In the genomic region with DNA sequence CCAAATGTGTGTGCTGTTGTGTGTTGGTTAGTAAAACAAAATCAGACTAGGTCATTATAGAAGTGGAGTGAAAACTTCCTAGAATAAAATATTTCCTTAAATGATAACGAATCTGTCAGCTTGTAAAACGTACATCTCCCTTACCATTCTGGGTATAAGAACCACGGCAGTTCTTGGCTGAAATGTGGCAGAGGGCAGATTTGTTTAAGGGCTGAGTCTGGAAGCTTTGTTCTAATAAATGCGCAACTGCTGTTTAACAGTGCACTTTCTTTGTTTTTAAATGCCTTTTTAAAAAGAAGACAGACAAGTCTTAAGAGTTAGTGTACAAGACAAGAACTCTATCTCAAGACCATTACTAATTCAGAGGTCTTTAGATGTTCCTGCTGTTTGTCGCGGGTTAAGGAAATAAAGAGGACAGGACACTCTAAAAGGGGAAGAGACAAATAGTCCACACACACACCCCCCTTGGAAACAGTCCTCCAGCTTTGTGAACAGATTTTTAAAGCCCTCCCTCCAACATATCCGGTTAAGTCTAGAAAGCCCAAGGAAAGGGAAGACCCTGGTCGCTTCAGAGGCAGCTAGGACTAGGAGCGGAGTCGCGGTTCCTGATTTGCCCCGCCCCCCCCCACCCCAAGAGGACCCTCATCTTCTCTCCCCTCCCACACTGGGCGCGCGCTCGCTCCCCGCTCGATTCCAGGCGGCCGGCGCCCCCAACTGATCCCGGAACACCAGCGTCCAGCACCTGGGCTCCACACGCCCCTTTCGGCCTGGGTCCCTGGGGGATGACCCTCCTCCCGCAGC, we compare ENCODE assay signal across 8 cellular contexts. TPM values are rescaled to one million over a fixed set of nuclear protein-coding genes. Genes with fewer than 3 reads are reported as not detected.
DNase-seq lines count a peak whose midpoint lies in the region; ATAC-seq lines count a peak whose summit lies in the region.

No MANE protein-coding gene starts in this region.

- peak overlapping the region; percentile 91 for H3K4me3 ChIP-seq in neuron (ENCODE audit: low read length)

- H3K9me3 Mint-ChIP-seq in activated T-cell treated with anti-CD3 and anti-CD28 coated beads, Interleukin-2, amount 50 U/mL, for 24 hours: no peaks in the 10 kb centered on the region
- H3K9me3 Mint-ChIP-seq in activated T-helper 17 cell treated with anti-CD3 and anti-CD28 coated beads, Interleukin-2, amount 50 U/mL, for 72 hours: no peaks in the 10 kb centered on the region

- H2AFZ ChIP-seq in neuron (ENCODE audit: low read depth, low read length): peak overlapping the region; percentile 13

- no peaks in the 10 kb centered on the region for H3K27me3 Mint-ChIP-seq in activated T-cell treated with anti-CD3 and anti-CD28 coated beads, Interleukin-2, amount 50 U/mL, for 24 hours
- no peaks in the 10 kb centered on the region for H3K27me3 Mint-ChIP-seq in activated T-helper 17 cell treated with anti-CD3 and anti-CD28 coated beads, Interleukin-2, amount 50 U/mL, for 72 hours

- no peaks in the 10 kb centered on the region for H3K27me3 ChIP-seq in neuron (ENCODE audit: insufficient read depth, low read length)

- H3K36me3 ChIP-seq in neuron (ENCODE audit: insufficient read depth, low read length): peaks cover 30% of the 10 kb centered on the region

- peak; percentile 30 for ATAC-seq in HG02885 (IDR thresholded peaks at IDR 0.05; ENCODE audit: poor library complexity, unreplicated experiment)
- ATAC-seq in activated T-helper 17 cell treated with anti-CD3 and anti-CD28 coated beads, Interleukin-2, amount 50 U/mL, for 72 hours (replicated peaks): peak; percentile 8

- peak overlapping the region; percentile 94 for H3K27ac Mint-ChIP-seq in activated T-cell treated with anti-CD3 and anti-CD28 coated beads, Interleukin-2, amount 50 U/mL, for 24 hours
- peak overlapping the region; percentile 96 for H3K27ac Mint-ChIP-seq in activated T-helper 17 cell treated with anti-CD3 and anti-CD28 coated beads, Interleukin-2, amount 50 U/mL, for 72 hours

- peaks cover 11% of the 10 kb centered on the region for H3K9me3 ChIP-seq in neuron (ENCODE audit: low read length)

- H3K4me3 Mint-ChIP-seq in activated T-cell treated with anti-CD3 and anti-CD28 coated beads, Interleukin-2, amount 50 U/mL, for 24 hours: peak overlapping the region; percentile 89
- H3K4me3 Mint-ChIP-seq in activated T-helper 17 cell treated with anti-CD3 and anti-CD28 coated beads, Interleukin-2, amount 50 U/mL, for 72 hours: peak overlapping the region; percentile 93

- H3K4me1 ChIP-seq in neuron (ENCODE audit: insufficient read depth, low read length): peaks cover 13% of the 10 kb centered on the region

- peaks cover 50% of the 10 kb centered on the region for H3K4me1 Mint-ChIP-seq in activated T-cell treated with anti-CD3 and anti-CD28 coated beads, Interleukin-2, amount 50 U/mL, for 24 hours (ENCODE audit: low read depth)
- peaks cover 29% of the 10 kb centered on the region for H3K4me1 Mint-ChIP-seq in activated T-helper 17 cell treated with anti-CD3 and anti-CD28 coated beads, Interleukin-2, amount 50 U/mL, for 72 hours

- peaks cover 50% of the 10 kb centered on the region for H3K36me3 Mint-ChIP-seq in activated T-cell treated with anti-CD3 and anti-CD28 coated beads, Interleukin-2, amount 50 U/mL, for 24 hours (ENCODE audit: low read depth)
- peaks cover 51% of the 10 kb centered on the region for H3K36me3 Mint-ChIP-seq in activated T-helper 17 cell treated with anti-CD3 and anti-CD28 coated beads, Interleukin-2, amount 50 U/mL, for 72 hours (ENCODE audit: low read depth)

- no peak for DNase-seq in activated T-cell treated with anti-CD3 and anti-CD28 coated beads, Interleukin-2, amount 50 U/mL, for 24 hours
- DNase-seq in activated T-cell treated with anti-CD3 and anti-CD28 coated beads, Interleukin-2, amount 50 U/mL, for 48 hours: no peak
- DNase-seq in NCI-H2227 treated with DMSO at 0.1 percent for 48 hours (lab: John Stamatoyannopoulos, UW): peak; percentile 63
- DNase-seq in germinal center (ENCODE audit: low spot score): peak; percentile 42
- DNase-seq in stimulated activated CD4-positive, alpha-beta T cell treated with anti-CD3 and anti-CD28 coated beads, Interleukin-15, amount 100 ng/mL, for 24 hours: no peak

RNA-seq across cellular contexts. Expression of a gene that starts 0.6 kb away (rescaled TPM):
- total RNA-seq in activated T-helper 17 cell treated with anti-CD3 and anti-CD28 coated beads, Interleukin-2, amount 50 U/mL, for 72 hours: 10 to 100 TPM; 63.8 to 64.1 TPM

RNA-seq across cellular contexts. Expression of a gene that starts 34.7 kb away (rescaled TPM):
- total RNA-seq in activated T-helper 17 cell treated with anti-CD3 and anti-CD28 coated beads, Interleukin-2, amount 50 U/mL, for 72 hours: 10 to 100 TPM; 24.4 to 37.8 TPM

Comparison
In these comparisons a context has a peak if more than half of its experiments do, and no peak if none do; other contexts are left out.
1. DNase-seq: peak in NCI-H2227 treated with DMSO at 0.1 percent for 48 hours (single experiment) and germinal center (single experiment); none in activated T-cell treated with anti-CD3 and anti-CD28 coated beads, Interleukin-2, amount 50 U/mL, for 24 hours (single experiment), activated T-cell treated with anti-CD3 and anti-CD28 coated beads, Interleukin-2, amount 50 U/mL, for 48 hours (0 of 2) and stimulated activated CD4-positive, alpha-beta T cell treated with anti-CD3 and anti-CD28 coated beads, Interleukin-15, amount 100 ng/mL, for 24 hours (single experiment).